1 cellular context compared by ENCODE assay signal in the genomic region with DNA sequence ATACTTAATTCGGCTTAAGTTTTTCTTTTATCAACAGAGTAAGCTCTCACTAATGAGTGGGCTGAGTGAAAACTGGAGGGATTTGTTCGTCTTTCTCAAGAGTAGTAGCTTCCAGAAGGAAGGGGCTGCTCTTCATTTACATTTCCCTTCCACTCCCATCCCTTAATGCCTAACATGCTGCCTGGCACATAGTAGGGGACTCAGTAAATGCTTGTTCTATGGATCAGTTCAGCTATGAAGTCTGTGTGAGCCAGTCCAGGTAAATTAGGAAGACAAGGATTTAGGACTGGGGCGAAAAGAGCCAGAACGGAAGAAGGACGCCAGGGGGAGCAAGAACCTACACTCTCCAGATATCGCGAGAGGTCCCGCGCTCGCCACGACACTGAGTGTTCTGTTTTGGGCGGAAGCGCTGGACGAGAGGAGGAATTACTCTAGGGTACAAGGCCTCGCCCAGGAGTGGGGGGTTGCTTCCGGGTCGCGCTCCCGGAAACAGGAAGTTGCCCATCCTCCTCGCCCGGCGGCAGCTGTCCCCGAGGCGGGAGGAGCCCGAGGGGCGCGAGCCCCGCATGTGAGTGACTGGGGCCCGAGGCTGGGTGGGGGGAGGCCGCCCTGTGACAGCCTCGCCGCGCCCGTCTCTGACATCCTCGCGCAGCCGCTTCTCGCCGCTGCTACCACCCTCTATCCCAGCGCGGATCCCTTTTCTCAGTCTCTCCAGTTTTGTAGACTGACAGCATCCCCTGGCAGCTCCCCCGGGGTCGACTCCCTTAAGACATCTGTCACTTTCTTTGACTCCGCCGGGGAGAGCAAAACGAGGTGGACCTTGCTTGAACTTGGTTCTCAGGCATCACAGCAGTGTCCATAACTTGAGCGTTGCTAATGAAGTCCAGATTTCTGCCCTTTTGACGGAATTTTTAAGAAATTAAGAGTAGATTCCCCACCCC.
TF ChIP-seq lines count a peak whose summit lies in the region.

A gene with protein sequence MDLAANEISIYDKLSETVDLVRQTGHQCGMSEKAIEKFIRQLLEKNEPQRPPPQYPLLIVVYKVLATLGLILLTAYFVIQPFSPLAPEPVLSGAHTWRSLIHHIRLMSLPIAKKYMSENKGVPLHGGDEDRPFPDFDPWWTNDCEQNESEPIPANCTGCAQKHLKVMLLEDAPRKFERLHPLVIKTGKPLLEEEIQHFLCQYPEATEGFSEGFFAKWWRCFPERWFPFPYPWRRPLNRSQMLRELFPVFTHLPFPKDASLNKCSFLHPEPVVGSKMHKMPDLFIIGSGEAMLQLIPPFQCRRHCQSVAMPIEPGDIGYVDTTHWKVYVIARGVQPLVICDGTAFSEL (plus strand): TSS at position 492 of the 941 bp plus-strand sequence. CDS start 13,493 bp downstream, outside the sequence.

TF ChIP-seq in K562, 482 proteins besides CTCF, POLR2A, EP300 and RAD21 (continued from another document and continues in another):
- TF ChIP-seq, protein P1, sequence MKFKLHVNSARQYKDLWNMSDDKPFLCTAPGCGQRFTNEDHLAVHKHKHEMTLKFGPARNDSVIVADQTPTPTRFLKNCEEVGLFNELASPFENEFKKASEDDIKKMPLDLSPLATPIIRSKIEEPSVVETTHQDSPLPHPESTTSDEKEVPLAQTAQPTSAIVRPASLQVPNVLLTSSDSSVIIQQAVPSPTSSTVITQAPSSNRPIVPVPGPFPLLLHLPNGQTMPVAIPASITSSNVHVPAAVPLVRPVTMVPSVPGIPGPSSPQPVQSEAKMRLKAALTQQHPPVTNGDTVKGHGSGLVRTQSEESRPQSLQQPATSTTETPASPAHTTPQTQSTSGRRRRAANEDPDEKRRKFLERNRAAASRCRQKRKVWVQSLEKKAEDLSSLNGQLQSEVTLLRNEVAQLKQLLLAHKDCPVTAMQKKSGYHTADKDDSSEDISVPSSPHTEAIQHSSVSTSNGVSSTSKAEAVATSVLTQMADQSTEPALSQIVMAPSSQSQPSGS (CRISPR knock-in tag; IDR thresholded peaks at IDR 0.05) = no peak
- TF ChIP-seq XRCC5 (IDR thresholded peaks at IDR 0.05; ENCODE audit: low read depth, low read length) (peak; percentile 93), ZNF444 (CRISPR knock-in tag; IDR thresholded peaks at IDR 0.05) (no peak), HDAC3 (IDR thresholded peaks at IDR 0.05; ENCODE audit: borderline replicate concordance, partially characterized antibody) (peak; percentile 36), DPF2 (IDR thresholded peaks at IDR 0.05) (peak; percentile 23; the same call in 1 of the 2 replicates), ATF1 (CRISPR knock-in tag; IDR thresholded peaks at IDR 0.05) (no peak), ATF1 (tag; IDR thresholded peaks at IDR 0.05) (peak; percentile 90), ZNF764 (CRISPR knock-in tag; IDR thresholded peaks at IDR 0.05; ENCODE audit: low read depth) (0 out of 2 replicates have a peak, but pooled peaks have one; percentile 58), NFIX (CRISPR knock-in tag; IDR thresholded peaks at IDR 0.05; ENCODE audit: low read depth) (no peak), ADNP (tag; IDR thresholded peaks at IDR 0.05) (no peak), GABPB1 (CRISPR knock-in tag; IDR thresholded peaks at IDR 0.05) (peak; percentile 99), CCNT2 (IDR thresholded peaks at IDR 0.05; ENCODE audit: borderline replicate concordance, extremely low read depth, insufficient read length, low read depth, low read length) (peak; percentile 86), CBX3 (IDR thresholded peaks at IDR 0.05; ENCODE audit: borderline replicate concordance in 1 of 2, low read length in 2 of 2) (peak in 1 of 2 experiments; percentile 39; a peak in 1 of 3 replicates), NR2C1 (IDR thresholded peaks at IDR 0.05) (peak; percentile 99), NR2C1 (tag; IDR thresholded peaks at IDR 0.05) (peak; percentile 100), TRIM24 (IDR thresholded peaks at IDR 0.05) (peak in 1 of 2 experiments; percentile 90; a peak in 2 of 4 replicates), ZNF436 (CRISPR knock-in tag; IDR thresholded peaks at IDR 0.05) (no peak), ELF4 (CRISPR knock-in tag; IDR thresholded peaks at IDR 0.05) (peak; percentile 89), ZNF384 (IDR thresholded peaks at IDR 0.05; ENCODE audit: low read depth, low read length) (no peak), JUND (IDR thresholded peaks at IDR 0.05; ENCODE audit: borderline replicate concordance, low read depth, low read length) (peak; percentile 64), JUND (tag; IDR thresholded peaks at IDR 0.05; ENCODE audit: borderline replicate concordance, low read depth, low read length) (peak; percentile 50; the same call in 1 of the 3 replicates), HNRNPL (IDR thresholded peaks at IDR 0.05; ENCODE audit: low read depth, low read length) (no peak), SIN3B (IDR thresholded peaks at IDR 0.05; ENCODE audit: low read depth) (peak; percentile 85), HNRNPK (IDR thresholded peaks at IDR 0.05; ENCODE audit: low read depth, low read length, poor library complexity, severe bottlenecking) (no peak), CBFA2T2 (conservative IDR thresholded peaks at IDR 0.05) (no peak), POLR2B (IDR thresholded peaks at IDR 0.05; ENCODE audit: low read depth, partially characterized antibody) (peak; percentile 63), ZNF12 (CRISPR knock-in tag; IDR thresholded peaks at IDR 0.05) (no peak), PML (IDR thresholded peaks at IDR 0.05; ENCODE audit: low read length) (no peak; the same call in 1 of the 2 replicates), ZNF143 (CRISPR knock-in tag; IDR thresholded peaks at IDR 0.05) (no peak), MAZ (CRISPR knock-in tag; conservative IDR thresholded peaks at IDR 0.05 in 1 of 2, IDR thresholded peaks at IDR 0.05 in 1 of 2) (peak; percentile 98)
- TF ChIP-seq, protein P2, sequence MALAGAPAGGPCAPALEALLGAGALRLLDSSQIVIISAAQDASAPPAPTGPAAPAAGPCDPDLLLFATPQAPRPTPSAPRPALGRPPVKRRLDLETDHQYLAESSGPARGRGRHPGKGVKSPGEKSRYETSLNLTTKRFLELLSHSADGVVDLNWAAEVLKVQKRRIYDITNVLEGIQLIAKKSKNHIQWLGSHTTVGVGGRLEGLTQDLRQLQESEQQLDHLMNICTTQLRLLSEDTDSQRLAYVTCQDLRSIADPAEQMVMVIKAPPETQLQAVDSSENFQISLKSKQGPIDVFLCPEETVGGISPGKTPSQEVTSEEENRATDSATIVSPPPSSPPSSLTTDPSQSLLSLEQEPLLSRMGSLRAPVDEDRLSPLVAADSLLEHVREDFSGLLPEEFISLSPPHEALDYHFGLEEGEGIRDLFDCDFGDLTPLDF (CRISPR knock-in tag; IDR thresholded peaks at IDR 0.05) = peak; percentile 84; the same call in 1 of the 2 replicates
- TF ChIP-seq, protein P3, sequence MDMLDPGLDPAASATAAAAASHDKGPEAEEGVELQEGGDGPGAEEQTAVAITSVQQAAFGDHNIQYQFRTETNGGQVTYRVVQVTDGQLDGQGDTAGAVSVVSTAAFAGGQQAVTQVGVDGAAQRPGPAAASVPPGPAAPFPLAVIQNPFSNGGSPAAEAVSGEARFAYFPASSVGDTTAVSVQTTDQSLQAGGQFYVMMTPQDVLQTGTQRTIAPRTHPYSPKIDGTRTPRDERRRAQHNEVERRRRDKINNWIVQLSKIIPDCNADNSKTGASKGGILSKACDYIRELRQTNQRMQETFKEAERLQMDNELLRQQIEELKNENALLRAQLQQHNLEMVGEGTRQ (CRISPR knock-in tag; IDR thresholded peaks at IDR 0.05) = no peak
- TF ChIP-seq, protein P4, sequence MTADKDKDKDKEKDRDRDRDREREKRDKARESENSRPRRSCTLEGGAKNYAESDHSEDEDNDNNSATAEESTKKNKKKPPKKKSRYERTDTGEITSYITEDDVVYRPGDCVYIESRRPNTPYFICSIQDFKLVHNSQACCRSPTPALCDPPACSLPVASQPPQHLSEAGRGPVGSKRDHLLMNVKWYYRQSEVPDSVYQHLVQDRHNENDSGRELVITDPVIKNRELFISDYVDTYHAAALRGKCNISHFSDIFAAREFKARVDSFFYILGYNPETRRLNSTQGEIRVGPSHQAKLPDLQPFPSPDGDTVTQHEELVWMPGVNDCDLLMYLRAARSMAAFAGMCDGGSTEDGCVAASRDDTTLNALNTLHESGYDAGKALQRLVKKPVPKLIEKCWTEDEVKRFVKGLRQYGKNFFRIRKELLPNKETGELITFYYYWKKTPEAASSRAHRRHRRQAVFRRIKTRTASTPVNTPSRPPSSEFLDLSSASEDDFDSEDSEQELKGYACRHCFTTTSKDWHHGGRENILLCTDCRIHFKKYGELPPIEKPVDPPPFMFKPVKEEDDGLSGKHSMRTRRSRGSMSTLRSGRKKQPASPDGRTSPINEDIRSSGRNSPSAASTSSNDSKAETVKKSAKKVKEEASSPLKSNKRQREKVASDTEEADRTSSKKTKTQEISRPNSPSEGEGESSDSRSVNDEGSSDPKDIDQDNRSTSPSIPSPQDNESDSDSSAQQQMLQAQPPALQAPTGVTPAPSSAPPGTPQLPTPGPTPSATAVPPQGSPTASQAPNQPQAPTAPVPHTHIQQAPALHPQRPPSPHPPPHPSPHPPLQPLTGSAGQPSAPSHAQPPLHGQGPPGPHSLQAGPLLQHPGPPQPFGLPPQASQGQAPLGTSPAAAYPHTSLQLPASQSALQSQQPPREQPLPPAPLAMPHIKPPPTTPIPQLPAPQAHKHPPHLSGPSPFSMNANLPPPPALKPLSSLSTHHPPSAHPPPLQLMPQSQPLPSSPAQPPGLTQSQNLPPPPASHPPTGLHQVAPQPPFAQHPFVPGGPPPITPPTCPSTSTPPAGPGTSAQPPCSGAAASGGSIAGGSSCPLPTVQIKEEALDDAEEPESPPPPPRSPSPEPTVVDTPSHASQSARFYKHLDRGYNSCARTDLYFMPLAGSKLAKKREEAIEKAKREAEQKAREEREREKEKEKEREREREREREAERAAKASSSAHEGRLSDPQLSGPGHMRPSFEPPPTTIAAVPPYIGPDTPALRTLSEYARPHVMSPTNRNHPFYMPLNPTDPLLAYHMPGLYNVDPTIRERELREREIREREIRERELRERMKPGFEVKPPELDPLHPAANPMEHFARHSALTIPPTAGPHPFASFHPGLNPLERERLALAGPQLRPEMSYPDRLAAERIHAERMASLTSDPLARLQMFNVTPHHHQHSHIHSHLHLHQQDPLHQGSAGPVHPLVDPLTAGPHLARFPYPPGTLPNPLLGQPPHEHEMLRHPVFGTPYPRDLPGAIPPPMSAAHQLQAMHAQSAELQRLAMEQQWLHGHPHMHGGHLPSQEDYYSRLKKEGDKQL (CRISPR knock-in tag; IDR thresholded peaks at IDR 0.05; ENCODE audit: borderline replicate concordance) = no peak
- TF ChIP-seq, protein P5, sequence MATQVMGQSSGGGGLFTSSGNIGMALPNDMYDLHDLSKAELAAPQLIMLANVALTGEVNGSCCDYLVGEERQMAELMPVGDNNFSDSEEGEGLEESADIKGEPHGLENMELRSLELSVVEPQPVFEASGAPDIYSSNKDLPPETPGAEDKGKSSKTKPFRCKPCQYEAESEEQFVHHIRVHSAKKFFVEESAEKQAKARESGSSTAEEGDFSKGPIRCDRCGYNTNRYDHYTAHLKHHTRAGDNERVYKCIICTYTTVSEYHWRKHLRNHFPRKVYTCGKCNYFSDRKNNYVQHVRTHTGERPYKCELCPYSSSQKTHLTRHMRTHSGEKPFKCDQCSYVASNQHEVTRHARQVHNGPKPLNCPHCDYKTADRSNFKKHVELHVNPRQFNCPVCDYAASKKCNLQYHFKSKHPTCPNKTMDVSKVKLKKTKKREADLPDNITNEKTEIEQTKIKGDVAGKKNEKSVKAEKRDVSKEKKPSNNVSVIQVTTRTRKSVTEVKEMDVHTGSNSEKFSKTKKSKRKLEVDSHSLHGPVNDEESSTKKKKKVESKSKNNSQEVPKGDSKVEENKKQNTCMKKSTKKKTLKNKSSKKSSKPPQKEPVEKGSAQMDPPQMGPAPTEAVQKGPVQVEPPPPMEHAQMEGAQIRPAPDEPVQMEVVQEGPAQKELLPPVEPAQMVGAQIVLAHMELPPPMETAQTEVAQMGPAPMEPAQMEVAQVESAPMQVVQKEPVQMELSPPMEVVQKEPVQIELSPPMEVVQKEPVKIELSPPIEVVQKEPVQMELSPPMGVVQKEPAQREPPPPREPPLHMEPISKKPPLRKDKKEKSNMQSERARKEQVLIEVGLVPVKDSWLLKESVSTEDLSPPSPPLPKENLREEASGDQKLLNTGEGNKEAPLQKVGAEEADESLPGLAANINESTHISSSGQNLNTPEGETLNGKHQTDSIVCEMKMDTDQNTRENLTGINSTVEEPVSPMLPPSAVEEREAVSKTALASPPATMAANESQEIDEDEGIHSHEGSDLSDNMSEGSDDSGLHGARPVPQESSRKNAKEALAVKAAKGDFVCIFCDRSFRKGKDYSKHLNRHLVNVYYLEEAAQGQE (CRISPR knock-in tag; IDR thresholded peaks at IDR 0.05; ENCODE audit: low read depth) = peak; percentile 81
- TF ChIP-seq, protein P6, sequence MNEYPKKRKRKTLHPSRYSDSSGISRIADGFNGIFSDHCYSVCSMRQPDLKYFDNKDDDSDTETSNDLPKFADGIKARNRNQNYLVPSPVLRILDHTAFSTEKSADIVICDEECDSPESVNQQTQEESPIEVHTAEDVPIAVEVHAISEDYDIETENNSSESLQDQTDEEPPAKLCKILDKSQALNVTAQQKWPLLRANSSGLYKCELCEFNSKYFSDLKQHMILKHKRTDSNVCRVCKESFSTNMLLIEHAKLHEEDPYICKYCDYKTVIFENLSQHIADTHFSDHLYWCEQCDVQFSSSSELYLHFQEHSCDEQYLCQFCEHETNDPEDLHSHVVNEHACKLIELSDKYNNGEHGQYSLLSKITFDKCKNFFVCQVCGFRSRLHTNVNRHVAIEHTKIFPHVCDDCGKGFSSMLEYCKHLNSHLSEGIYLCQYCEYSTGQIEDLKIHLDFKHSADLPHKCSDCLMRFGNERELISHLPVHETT (CRISPR knock-in tag; conservative IDR thresholded peaks at IDR 0.05 in 1 of 2, IDR thresholded peaks at IDR 0.05 in 1 of 2) = peak in 1 of 2 experiments; percentile 90; a peak in 2 of 4 replicates
- TF ChIP-seq, protein P7, sequence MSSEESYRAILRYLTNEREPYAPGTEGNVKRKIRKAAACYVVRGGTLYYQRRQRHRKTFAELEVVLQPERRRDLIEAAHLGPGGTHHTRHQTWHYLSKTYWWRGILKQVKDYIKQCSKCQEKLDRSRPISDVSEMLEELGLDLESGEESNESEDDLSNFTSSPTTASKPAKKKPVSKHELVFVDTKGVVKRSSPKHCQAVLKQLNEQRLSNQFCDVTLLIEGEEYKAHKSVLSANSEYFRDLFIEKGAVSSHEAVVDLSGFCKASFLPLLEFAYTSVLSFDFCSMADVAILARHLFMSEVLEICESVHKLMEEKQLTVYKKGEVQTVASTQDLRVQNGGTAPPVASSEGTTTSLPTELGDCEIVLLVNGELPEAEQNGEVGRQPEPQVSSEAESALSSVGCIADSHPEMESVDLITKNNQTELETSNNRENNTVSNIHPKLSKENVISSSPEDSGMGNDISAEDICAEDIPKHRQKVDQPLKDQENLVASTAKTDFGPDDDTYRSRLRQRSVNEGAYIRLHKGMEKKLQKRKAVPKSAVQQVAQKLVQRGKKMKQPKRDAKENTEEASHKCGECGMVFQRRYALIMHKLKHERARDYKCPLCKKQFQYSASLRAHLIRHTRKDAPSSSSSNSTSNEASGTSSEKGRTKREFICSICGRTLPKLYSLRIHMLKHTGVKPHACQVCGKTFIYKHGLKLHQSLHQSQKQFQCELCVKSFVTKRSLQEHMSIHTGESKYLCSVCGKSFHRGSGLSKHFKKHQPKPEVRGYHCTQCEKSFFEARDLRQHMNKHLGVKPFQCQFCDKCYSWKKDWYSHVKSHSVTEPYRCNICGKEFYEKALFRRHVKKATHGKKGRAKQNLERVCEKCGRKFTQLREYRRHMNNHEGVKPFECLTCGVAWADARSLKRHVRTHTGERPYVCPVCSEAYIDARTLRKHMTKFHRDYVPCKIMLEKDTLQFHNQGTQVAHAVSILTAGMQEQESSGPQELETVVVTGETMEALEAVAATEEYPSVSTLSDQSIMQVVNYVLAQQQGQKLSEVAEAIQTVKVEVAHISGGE (CRISPR knock-in tag; IDR thresholded peaks at IDR 0.05) = peak; percentile 91 to 98 (median 96); a peak in 5 of 6 replicates
